ENCODE assay signal across 26 cellular contexts in the genomic region with DNA sequence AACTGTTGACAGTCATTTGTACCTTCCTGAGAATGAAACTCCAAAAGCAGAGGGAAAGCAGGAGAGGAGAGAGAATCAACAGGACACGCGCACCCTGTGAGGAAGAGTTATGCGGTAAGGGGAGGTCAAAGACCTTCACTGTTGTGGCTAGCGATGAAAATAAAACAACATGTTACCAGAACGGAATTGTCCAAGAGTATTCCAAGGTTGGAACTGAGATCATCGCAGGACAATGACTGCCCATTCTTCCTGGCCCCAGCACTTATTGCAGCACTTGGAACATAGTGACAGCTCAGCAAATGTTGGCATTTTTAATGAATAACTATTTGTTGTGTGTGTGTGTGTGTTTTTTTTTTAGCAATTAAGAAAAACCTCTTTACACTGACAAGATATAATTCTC.
"Had no signal": no experiment of that assay in that cellular context is flagged by ENCODE, and none has a peak within 500 bp of the region (broad histone marks: within the 10 kb centered on the region; RNA-seq: fewer than 3 reads in every experiment).

No MANE protein-coding gene starts in this region.

- H3K9me3 Mint-ChIP-seq: activated B cell treated with CpG ODN at 0.5 μM for 24 hours; activated naive CD4-positive, alpha-beta T cell treated with anti-CD3 and anti-CD28 coated beads for 36 hours; activated naive CD8-positive, alpha-beta T cell treated with anti-CD3 and anti-CD28 coated beads, Interleukin-2, amount 10 ng/mL, durations not matched to agents 7 days and 5 days; activated T-cell treated with anti-CD3 and anti-CD28 coated beads, Interleukin-2, amount 50 U/mL, for 24 hours; dendritic cell treated with granulocyte-macrophage colony-stimulating factor and Interleukin-4, amounts not matched to agents 40 ng/mL and 50 ng/mL, for 4 days; natural killer cell treated with Interleukin-12 subunit alpha and Interleukin-12 subunit beta and Interleukin-15 and Interleukin-18, amount 100 ng/mL, for 72 hours; stimulated activated naive CD8-positive, alpha-beta T cell treated with anti-CD3 and anti-CD28 coated beads, Interleukin-15, Interleukin-2, amounts not matched to agents 100 ng/mL and 50 ng/mL, for 24 hours; T-helper 1 cell treated with Interleukin-12 subunit alpha and Interleukin-12 subunit beta and Interleukin-4 antibody, amounts not matched to agents 30 μg/mL and 1 μg/mL, for 36 hours had no signal

- H3K4me3 ChIP-seq: pancreas, sigmoid colon, thyroid gland had no signal

- H3K36me3 Mint-ChIP-seq: activated naive CD8-positive, alpha-beta T cell treated with anti-CD3 and anti-CD28 coated beads, Interleukin-2, amount 10 ng/mL, durations not matched to agents 7 days and 5 days; natural killer cell treated with Interleukin-12 subunit alpha and Interleukin-12 subunit beta and Interleukin-15 and Interleukin-18, amount 100 ng/mL, for 72 hours had no signal

- H3K36me3 ChIP-seq: neutrophil, pancreas, sigmoid colon, thyroid gland had no signal

- H3K27me3 ChIP-seq: neutrophil, pancreas, sigmoid colon, thyroid gland had no signal

- H3K4me1 Mint-ChIP-seq: activated B cell treated with CpG ODN at 0.5 μM for 24 hours; activated naive CD8-positive, alpha-beta T cell treated with anti-CD3 and anti-CD28 coated beads, Interleukin-2, amount 10 ng/mL, durations not matched to agents 7 days and 5 days had no signal

- H3K27ac ChIP-seq: neutrophil, pancreas, sigmoid colon, thyroid gland had no signal

- H3K9me3 ChIP-seq: neutrophil, pancreas, sigmoid colon, thyroid gland had no signal

- H3K27me3 Mint-ChIP-seq: activated B cell treated with CpG ODN at 0.5 μM for 24 hours; activated CD4-positive, alpha-beta T cell treated with anti-CD3 and anti-CD28 coated beads for 36 hours; activated T-cell treated with anti-CD3 and anti-CD28 coated beads, Interleukin-2, amount 50 U/mL, for 24 hours had no signal

- H3K4me3 Mint-ChIP-seq: activated B cell treated with CpG ODN at 0.5 μM for 24 hours; activated CD4-positive, alpha-beta T cell treated with anti-CD3 and anti-CD28 coated beads for 36 hours; activated naive CD4-positive, alpha-beta T cell treated with anti-CD3 and anti-CD28 coated beads for 36 hours; activated naive CD8-positive, alpha-beta T cell treated with anti-CD3 and anti-CD28 coated beads, Interleukin-2, amount 10 ng/mL, durations not matched to agents 7 days and 5 days; activated T-cell treated with anti-CD3 and anti-CD28 coated beads, Interleukin-2, amount 50 U/mL, for 24 hours; dendritic cell treated with granulocyte-macrophage colony-stimulating factor and Interleukin-4, amounts not matched to agents 40 ng/mL and 50 ng/mL, for 4 days; natural killer cell treated with Interleukin-12 subunit alpha and Interleukin-12 subunit beta and Interleukin-15 and Interleukin-18, amount 100 ng/mL, for 72 hours; stimulated activated naive CD8-positive, alpha-beta T cell treated with anti-CD3 and anti-CD28 coated beads, Interleukin-15, Interleukin-2, amounts not matched to agents 100 ng/mL and 50 ng/mL, for 24 hours; T-helper 1 cell treated with Interleukin-12 subunit alpha and Interleukin-12 subunit beta and Interleukin-4 antibody, amounts not matched to agents 30 μg/mL and 1 μg/mL, for 36 hours had no signal

- H3K27ac Mint-ChIP-seq: activated B cell treated with CpG ODN at 0.5 μM for 24 hours; activated CD4-positive, alpha-beta T cell treated with anti-CD3 and anti-CD28 coated beads for 36 hours; activated naive CD4-positive, alpha-beta T cell treated with anti-CD3 and anti-CD28 coated beads for 36 hours; activated naive CD8-positive, alpha-beta T cell treated with anti-CD3 and anti-CD28 coated beads, Interleukin-2, amount 10 ng/mL, durations not matched to agents 7 days and 5 days; activated T-cell treated with anti-CD3 and anti-CD28 coated beads, Interleukin-2, amount 50 U/mL, for 24 hours; dendritic cell treated with granulocyte-macrophage colony-stimulating factor and Interleukin-4, amounts not matched to agents 40 ng/mL and 50 ng/mL, for 4 days; natural killer cell treated with Interleukin-12 subunit alpha and Interleukin-12 subunit beta and Interleukin-15 and Interleukin-18, amount 100 ng/mL, for 72 hours; stimulated activated naive CD8-positive, alpha-beta T cell treated with anti-CD3 and anti-CD28 coated beads, Interleukin-15, Interleukin-2, amounts not matched to agents 100 ng/mL and 50 ng/mL, for 24 hours; T-helper 1 cell treated with Interleukin-12 subunit alpha and Interleukin-12 subunit beta and Interleukin-4 antibody, amounts not matched to agents 30 μg/mL and 1 μg/mL, for 36 hours had no signal

- H3K4me1 ChIP-seq: sigmoid colon, thyroid gland had no signal

- ATAC-seq: activated CD4-positive, alpha-beta T cell treated with anti-CD3 and anti-CD28 coated beads for 36 hours; natural killer cell treated with Interleukin-12 subunit alpha and Interleukin-12 subunit beta and Interleukin-15 and Interleukin-18, amount 100 ng/mL, for 72 hours; pancreas had no signal

- DNase-seq: activated B cell treated with CpG ODN at 0.5 μM for 24 hours; activated CD4-positive, alpha-beta T cell treated with anti-CD3 and anti-CD28 coated beads for 36 hours; activated CD4-positive, alpha-beta T cell treated with anti-CD3 and anti-CD28 coated beads, Interleukin-2, amount 50 U/mL, for 4 hours; activated CD8-positive, alpha-beta memory T cell treated with anti-CD3 and anti-CD28 coated beads for 24 hours; activated CD8-positive, alpha-beta memory T cell treated with anti-CD3 and anti-CD28 coated beads, Interleukin-2, amount 50 U/mL, for 4 hours; activated effector memory CD4-positive, alpha-beta T cell treated with Interleukin-2 at 50 U/mL for 16 hours; activated naive CD4-positive, alpha-beta T cell treated with anti-CD3 and anti-CD28 coated beads for 36 hours; activated naive CD8-positive, alpha-beta T cell treated with anti-CD3 and anti-CD28 coated beads, Interleukin-2, amount 10 ng/mL, durations not matched to agents 7 days and 5 days; activated T-cell treated with anti-CD3 and anti-CD28 coated beads, Interleukin-2, amount 50 U/mL, for 24 hours; amygdala; effector memory CD4-positive, alpha-beta T cell; hypothalamus; left colon; mesendoderm; pancreas; sigmoid colon; stimulated activated CD4-positive, alpha-beta T cell treated with anti-CD3 and anti-CD28 coated beads, Interleukin-12 subunit alpha, Interleukin-12 subunit beta, amount 100 ng/mL, for 4 hours; stimulated activated CD4-positive, alpha-beta T cell treated with anti-CD3 and anti-CD28 coated beads, Interleukin-4, amount 100 ng/mL, for 4 hours; substantia nigra; T1000; thyroid gland had no signal
